16 cellular contexts compared by ENCODE assay signal in genomic region chr2:11624893-11625292, GRCh38. TPM values are rescaled to one million over a fixed set of nuclear protein-coding genes. Genes with fewer than 3 reads are reported as not detected.
DNase-seq lines count a peak whose midpoint lies in the region; ATAC-seq, FAIRE-seq and TF ChIP-seq lines count a peak whose summit lies in the region.
"Had no signal": no experiment of that assay in that cellular context is flagged by ENCODE, and none has a peak within 500 bp of the region (broad histone marks: within the 10 kb centered on the region; RNA-seq: fewer than 3 reads in every experiment).

No MANE protein-coding gene starts in this region.

- H3K4me3 ChIP-seq in MM.1S (ENCODE audit: low read length): no peak overlapping the region
- H3K4me3 ChIP-seq: A549 had no signal

- no peak overlapping the region for H3K27ac ChIP-seq in MM.1S (ENCODE audit: low read length)
- H3K27ac ChIP-seq: A549, C4-2B had no signal

- H3K4me1 Mint-ChIP-seq in chondrocyte (ENCODE audit: low read depth): no peaks in the 10 kb centered on the region
- H3K4me1 Mint-ChIP-seq in activated T-cell treated with anti-CD3 and anti-CD28 coated beads, Interleukin-2, amount 50 U/mL, for 72 hours (ENCODE audit: low read depth): no peaks in the 10 kb centered on the region

- H3K36me3 Mint-ChIP-seq in chondrocyte (ENCODE audit: low read depth): peaks cover 3% of the 10 kb centered on the region
- H3K36me3 Mint-ChIP-seq in activated T-cell treated with anti-CD3 and anti-CD28 coated beads, Interleukin-2, amount 50 U/mL, for 72 hours (ENCODE audit: insufficient read depth in 2 of 2): peaks cover 0 to 3% of the 10 kb centered on the region in 2 donors
- H3K36me3 Mint-ChIP-seq: CD4-positive, alpha-beta memory T cell had no signal

- TF ChIP-seq CTCF in chondrocyte (IDR thresholded peaks at IDR 0.05) (no peak), MM.1S (IDR thresholded peaks at IDR 0.05; ENCODE audit: low read length) (no peak)

- no peaks in the 10 kb centered on the region for H3K4me1 ChIP-seq in MM.1S (ENCODE audit: low read length)
- H3K4me1 ChIP-seq: A549, BE2C had no signal

- no peak for FAIRE-seq in GM12891 (lab: Jason Lieb, UNC)
- FAIRE-seq: A549, H54 had no signal

- TF ChIP-seq POLR2A in GM12891 (IDR thresholded peaks at IDR 0.05; ENCODE audit: low read depth, low read length): no peak

- H3K4me2 ChIP-seq in MM.1S (ENCODE audit: low read depth, low read length): no peak overlapping the region
- H3K4me2 ChIP-seq: A549 had no signal

- no peaks in the 10 kb centered on the region for H3K36me3 ChIP-seq in MM.1S (replicated peaks; ENCODE audit: insufficient read depth, low read length)

- H3K27me3 ChIP-seq in MM.1S (replicated peaks; ENCODE audit: insufficient read depth, low read length): no peaks in the 10 kb centered on the region
- H3K27me3 ChIP-seq: BE2C had no signal

- H2AFZ ChIP-seq in MM.1S (ENCODE audit: low read length): no peak overlapping the region

- peak; percentile 64 for ATAC-seq in GM18867 (IDR thresholded peaks at IDR 0.05; ENCODE audit: unreplicated experiment)
- no peak for ATAC-seq in activated T-cell treated with anti-CD3 and anti-CD28 coated beads, Interleukin-2, amount 50 U/mL, for 72 hours (replicated peaks in 1 of 2)
- ATAC-seq: A549, HCT116 had no signal

- peaks cover 6% of the 10 kb centered on the region for H3K9me3 Mint-ChIP-seq in chondrocyte (ENCODE audit: low read depth)
- H3K9me3 Mint-ChIP-seq in activated T-cell treated with anti-CD3 and anti-CD28 coated beads, Interleukin-2, amount 50 U/mL, for 72 hours: peaks cover 3 to 4% of the 10 kb centered on the region in 2 donors

- no peaks in the 10 kb centered on the region for H3K27me3 Mint-ChIP-seq in chondrocyte (ENCODE audit: low read depth)
- H3K27me3 Mint-ChIP-seq in activated T-cell treated with anti-CD3 and anti-CD28 coated beads, Interleukin-2, amount 50 U/mL, for 72 hours (ENCODE audit: low read depth): no peaks in the 10 kb centered on the region

- H3K9me3 ChIP-seq in MM.1S (replicated peaks; ENCODE audit: insufficient read depth, low read length): no peaks in the 10 kb centered on the region
- H3K9me3 ChIP-seq: BE2C had no signal

- no peak overlapping the region for H3K27ac Mint-ChIP-seq in chondrocyte (ENCODE audit: unreplicated experiment)
- H3K27ac Mint-ChIP-seq in activated T-cell treated with anti-CD3 and anti-CD28 coated beads, Interleukin-2, amount 50 U/mL, for 72 hours: no peak overlapping the region
- H3K27ac Mint-ChIP-seq: CD4-positive, alpha-beta memory T cell had no signal

- no peak overlapping the region for H3K9ac ChIP-seq in MM.1S (ENCODE audit: low read length)

- DNase-seq in GM12891 (ENCODE audit: insufficient read length, low spot score): no peak
- peak; percentile 10 for DNase-seq in RPMI8226
- peak; percentile 38 for DNase-seq in chondrocyte (ENCODE audit: low spot score)
- no peak for DNase-seq in MM.1S
- no peak for DNase-seq in nucleus accumbens (lab: John Stamatoyannopoulos, UW)
- DNase-seq in activated T-cell treated with anti-CD3 and anti-CD28 coated beads, Interleukin-2, amount 50 U/mL, for 72 hours: no peak
- DNase-seq: BE2C; CD4-positive, alpha-beta memory T cell; DMS79 had no signal

- H4K20me1 ChIP-seq in MM.1S (ENCODE audit: insufficient read depth, low read length): no peaks in the 10 kb centered on the region

- H3F3A ChIP-seq in MM.1S (ENCODE audit: insufficient read depth, low read length): no peaks in the 10 kb centered on the region

- H3K79me2 ChIP-seq in MM.1S (ENCODE audit: low read length): no peaks in the 10 kb centered on the region

- no peak overlapping the region for H3K4me3 Mint-ChIP-seq in chondrocyte (ENCODE audit: unreplicated experiment)
- H3K4me3 Mint-ChIP-seq in activated T-cell treated with anti-CD3 and anti-CD28 coated beads, Interleukin-2, amount 50 U/mL, for 72 hours: no peak overlapping the region
- H3K4me3 Mint-ChIP-seq: CD4-positive, alpha-beta memory T cell had no signal

- no peaks in the 10 kb centered on the region for H3K9me2 ChIP-seq in MM.1S (replicated peaks; ENCODE audit: insufficient read depth, low read length)

TF ChIP-seq in GM12891, 5 proteins besides CTCF, POLR2A, EP300 and RAD21:
- no peak for TF ChIP-seq POLR2AphosphoS5 (IDR thresholded peaks at IDR 0.05; ENCODE audit: low read depth, low read length)
- TF ChIP-seq PAX5 (IDR thresholded peaks at IDR 0.05; ENCODE audit: insufficient read depth, low read length, severe bottlenecking): no peak
- peak; percentile 58 for TF ChIP-seq SPI1 (IDR thresholded peaks at IDR 0.05; ENCODE audit: low read depth, low read length)

RNA-seq across cellular contexts. Expression of gene NTSR2, which starts 45.1 kb away (rescaled TPM):
- not detected for polyA plus RNA-seq in GM12891 (2012; ENCODE audit: low read depth, missing spikeins)
- total RNA-seq in chondrocyte: not detected in 3 replicates
- not detected for total RNA-seq in activated T-cell treated with anti-CD3 and anti-CD28 coated beads, Interleukin-2, amount 50 U/mL, for 72 hours
- total RNA-seq: CD4-positive, alpha-beta memory T cell; G401 had no signal
- polyA plus RNA-seq: A549; AG04450; CD4-positive, alpha-beta memory T cell had no signal

Comparison
In these comparisons a context has a peak if more than half of its experiments do, and no peak if none do; other contexts are left out.
1. DNase-seq: peak in RPMI8226 (single experiment) and chondrocyte (single experiment); none in GM12891 (single experiment), MM.1S (single experiment), nucleus accumbens (0 of 56) and activated T-cell treated with anti-CD3 and anti-CD28 coated beads, Interleukin-2, amount 50 U/mL, for 72 hours (0 of 2).